In genomic region chrY:16097325-16097724, GRCh38 we compare ENCODE assay signal across 16 cellular contexts.
"Had no signal": no experiment of that assay in that cellular context is flagged by ENCODE, and none has a peak within 500 bp of the region (broad histone marks: within the 10 kb centered on the region; RNA-seq: fewer than 3 reads in every experiment).

No MANE protein-coding gene starts in this region.

- DNase-seq: dermis blood vessel endothelial cell; dorsolateral prefrontal cortex; effector CD4-positive, alpha-beta T cell; effector memory CD4-positive, alpha-beta T cell; foreskin keratinocyte; heart left ventricle; hippocampal formation; left cardiac atrium; left lung; left ventricle myocardium superior; lower lobe of right lung; mesenchymal stem cell; mucosa of descending colon had no signal

- ATAC-seq: foreskin keratinocyte, gastroesophageal sphincter, heart left ventricle, left cardiac atrium, left lung, left ventricle myocardium superior, lower lobe of right lung, mucosa of descending colon had no signal

- H3K9me3 ChIP-seq: esophagus muscularis mucosa, gastroesophageal sphincter, heart left ventricle, left lung, lower lobe of right lung, mucosa of descending colon had no signal

- H3K4me3 ChIP-seq: coronary artery, dorsolateral prefrontal cortex, esophagus muscularis mucosa, gastroesophageal sphincter, heart left ventricle, left lung, lower lobe of right lung, mucosa of descending colon had no signal

- H3K27ac ChIP-seq: coronary artery, dorsolateral prefrontal cortex, esophagus muscularis mucosa, foreskin keratinocyte, gastroesophageal sphincter, heart left ventricle, left lung, lower lobe of right lung had no signal

- H3K36me3 ChIP-seq: esophagus muscularis mucosa, gastroesophageal sphincter, heart left ventricle, left lung, lower lobe of right lung had no signal

- H3K4me1 ChIP-seq: esophagus muscularis mucosa, foreskin keratinocyte, gastroesophageal sphincter, heart left ventricle, left lung, lower lobe of right lung had no signal

- H3K27me3 ChIP-seq: dorsolateral prefrontal cortex, esophagus muscularis mucosa, foreskin keratinocyte, gastroesophageal sphincter, heart left ventricle, left lung had no signal
